Comparison of ENCODE assay signal across 26 cellular contexts in the genomic region with DNA sequence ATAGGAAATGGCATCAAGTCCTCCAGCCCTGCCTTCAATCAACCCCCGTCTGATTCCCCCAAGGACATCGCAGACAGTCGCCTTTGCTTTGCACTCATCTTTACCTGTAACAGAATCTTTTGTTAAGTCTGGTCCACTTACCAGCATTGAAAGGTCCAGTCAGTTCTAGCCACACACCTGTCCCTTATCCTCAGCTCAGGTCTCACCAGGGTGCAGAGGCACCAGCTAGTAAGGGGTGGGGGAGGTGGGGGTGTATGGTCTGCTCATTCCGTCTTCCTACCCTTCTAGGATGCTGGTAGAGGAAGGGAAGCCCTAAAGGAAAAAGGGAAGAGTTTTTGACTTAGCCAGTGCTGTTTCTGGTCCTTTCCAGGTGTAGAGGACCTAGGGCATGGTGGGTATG.
"Had no signal": no experiment of that assay in that cellular context is flagged by ENCODE, and none has a peak within 500 bp of the region (broad histone marks: within the 10 kb centered on the region; RNA-seq: fewer than 3 reads in every experiment).

No MANE protein-coding gene starts in this region.

- H3K4me1 ChIP-seq: heart left ventricle, left ventricle myocardium inferior, neural progenitor cell, right atrium auricular region, right lobe of liver, tibial nerve, upper lobe of left lung had no signal

- H3K4me1 Mint-ChIP-seq: immature natural killer cell; naive thymus-derived CD4-positive, alpha-beta T cell; nephron progenitor cell; neural progenitor cell; stimulated activated effector memory CD8-positive, alpha-beta T cell treated with anti-CD3 and anti-CD28 coated beads, Interleukin-12 subunit alpha, Interleukin-12 subunit beta, amount 100 ng/mL, for 72 hours had no signal

- H3K9ac ChIP-seq: neural progenitor cell had no signal

- H3K4me3 Mint-ChIP-seq: immature natural killer cell; naive thymus-derived CD4-positive, alpha-beta T cell; nephron progenitor cell; neural progenitor cell; stimulated activated effector memory CD8-positive, alpha-beta T cell treated with anti-CD3 and anti-CD28 coated beads, Interleukin-12 subunit alpha, Interleukin-12 subunit beta, amount 100 ng/mL, for 72 hours; stimulated activated naive CD8-positive, alpha-beta T cell treated with anti-CD3 and anti-CD28 coated beads, Interleukin-15, Interleukin-2, amounts not matched to agents 100 ng/mL and 50 ng/mL, for 24 hours had no signal

- H3K27ac Mint-ChIP-seq: immature natural killer cell; naive thymus-derived CD4-positive, alpha-beta T cell; nephron progenitor cell; neural progenitor cell; progenitor cell of endocrine pancreas; stimulated activated effector memory CD8-positive, alpha-beta T cell treated with anti-CD3 and anti-CD28 coated beads, Interleukin-12 subunit alpha, Interleukin-12 subunit beta, amount 100 ng/mL, for 72 hours; stimulated activated naive CD8-positive, alpha-beta T cell treated with anti-CD3 and anti-CD28 coated beads, Interleukin-15, Interleukin-2, amounts not matched to agents 100 ng/mL and 50 ng/mL, for 24 hours had no signal

- DNase-seq: hypothalamus; immature natural killer cell; left ventricle myocardium inferior; mesendoderm; midbrain; mucosa of descending colon; naive thymus-derived CD4-positive, alpha-beta T cell; nephron progenitor cell; occipital lobe; right lobe of liver; stimulated activated CD4-positive, alpha-beta T cell treated with anti-CD3 and anti-CD28 coated beads, Interleukin-12 subunit alpha, Interleukin-12 subunit beta, amount 100 ng/mL, for 4 hours; stimulated activated CD4-positive, alpha-beta T cell treated with anti-CD3 and anti-CD28 coated beads, Interleukin-15, amount 100 ng/mL, for 24 hours; stimulated activated CD4-positive, alpha-beta T cell treated with anti-CD3 and anti-CD28 coated beads, Interleukin-4, amount 100 ng/mL, for 24 hours; stimulated activated naive CD4-positive, alpha-beta T cell; substantia nigra; upper lobe of left lung had no signal

- H3K27me3 ChIP-seq: neural progenitor cell, right lobe of liver, tibial nerve, upper lobe of left lung had no signal

- H3K4me3 ChIP-seq: heart left ventricle, left ventricle myocardium inferior, lung, mucosa of descending colon, neural progenitor cell, right atrium auricular region, right lobe of liver, skin epidermis, tibial nerve, upper lobe of left lung had no signal

- ATAC-seq: heart left ventricle; mucosa of descending colon; naive thymus-derived CD4-positive, alpha-beta T cell; right lobe of liver; stimulated activated effector memory CD8-positive, alpha-beta T cell treated with anti-CD3 and anti-CD28 coated beads, Interleukin-12 subunit alpha, Interleukin-12 subunit beta, amount 100 ng/mL, for 72 hours had no signal

- H3K36me3 ChIP-seq: heart left ventricle, left ventricle myocardium inferior, neural progenitor cell, neutrophil, right atrium auricular region, right lobe of liver, tibial nerve, upper lobe of left lung had no signal

- H3K9me3 ChIP-seq: mucosa of descending colon, neutrophil, right lobe of liver had no signal

- H3K36me3 Mint-ChIP-seq: neural progenitor cell; stimulated activated effector memory CD8-positive, alpha-beta T cell treated with anti-CD3 and anti-CD28 coated beads, Interleukin-12 subunit alpha, Interleukin-12 subunit beta, amount 100 ng/mL, for 72 hours had no signal

- H3K27ac ChIP-seq: heart left ventricle, left ventricle myocardium inferior, neural progenitor cell, neutrophil, right atrium auricular region, right lobe of liver, tibial nerve, upper lobe of left lung had no signal
